1 cellular context compared by ENCODE assay signal in genomic region chr17:751269-752001, GRCh38.
A peak's percentile ranks its signal among the peaks of the same experiment; 100 is the strongest.
TF ChIP-seq lines count a peak whose summit lies in the region.

No MANE protein-coding gene starts in this region.

TF ChIP-seq in HepG2, 621 proteins besides CTCF, POLR2A, EP300 and RAD21:
- 0 out of 2 replicates have a peak, but pooled peaks have one; percentile 17 for TF ChIP-seq ZMAT3 (CRISPR knock-in tag; conservative IDR thresholded peaks at IDR 0.05)
- peak; percentile 83; the same call in 1 of the 2 replicates for TF ChIP-seq ZBTB10 (CRISPR knock-in tag; IDR thresholded peaks at IDR 0.05; ENCODE audit: borderline replicate concordance)
- 0 out of 2 replicates have a peak, but pooled peaks have one; percentile 35 for TF ChIP-seq KLF12 (CRISPR knock-in tag; IDR thresholded peaks at IDR 0.05; ENCODE audit: borderline replicate concordance)
- 0 out of 2 replicates have a peak, but pooled peaks have one; percentile 0 for TF ChIP-seq ZNF350 (CRISPR knock-in tag; IDR thresholded peaks at IDR 0.05; ENCODE audit: borderline replicate concordance, low read depth)
- 0 out of 2 replicates have a peak, but pooled peaks have one; percentile 20 for TF ChIP-seq ZNF704 (CRISPR knock-in tag; IDR thresholded peaks at IDR 0.05; ENCODE audit: borderline replicate concordance)
- TF ChIP-seq ZNF572 (CRISPR knock-in tag; IDR thresholded peaks at IDR 0.05), result peak; percentile 40; the same call in 1 of the 2 replicates
- TF ChIP-seq NKX3-1 (CRISPR knock-in tag; IDR thresholded peaks at IDR 0.05), result peak; percentile 24; the same call in 1 of the 2 replicates
- no peak for TF ChIP-seq GPN1 (CRISPR knock-in tag; IDR thresholded peaks at IDR 0.05; ENCODE audit: borderline replicate concordance)
- 0 out of 2 replicates have a peak, but pooled peaks have one; percentile 7 for TF ChIP-seq ZBTB43 (CRISPR knock-in tag; conservative IDR thresholded peaks at IDR 0.05)
- TF ChIP-seq SATB2 (CRISPR knock-in tag; IDR thresholded peaks at IDR 0.05), result peak; percentile 7; the same call in 1 of the 2 replicates
- TF ChIP-seq ZNF629 (CRISPR knock-in tag; conservative IDR thresholded peaks at IDR 0.05), result 0 out of 2 replicates have a peak, but pooled peaks have one; percentile 3
- TF ChIP-seq ZNF263 (CRISPR knock-in tag; IDR thresholded peaks at IDR 0.05), result peak; percentile 21; the same call in 1 of the 2 replicates
- TF ChIP-seq SRY (CRISPR knock-in tag; IDR thresholded peaks at IDR 0.05), result 0 out of 2 replicates have a peak, but pooled peaks have one; percentile 44
- TF ChIP-seq PBX3 (CRISPR knock-in tag; IDR thresholded peaks at IDR 0.05; ENCODE audit: borderline replicate concordance), result no peak
- TF ChIP-seq ZNF232 (CRISPR knock-in tag; IDR thresholded peaks at IDR 0.05; ENCODE audit: borderline replicate concordance), result 0 out of 2 replicates have a peak, but pooled peaks have one; percentile 20
- TF ChIP-seq ZNF468 (CRISPR knock-in tag; IDR thresholded peaks at IDR 0.05), result 0 out of 2 replicates have a peak, but pooled peaks have one; percentile 18
- peak; percentile 42 for TF ChIP-seq HOXD1 (CRISPR knock-in tag; IDR thresholded peaks at IDR 0.05)
- TF ChIP-seq ZFP90 (CRISPR knock-in tag; IDR thresholded peaks at IDR 0.05; ENCODE audit: borderline replicate concordance), result 0 out of 2 replicates have a peak, but pooled peaks have one; percentile 6
- no peak for TF ChIP-seq NR2C2 (CRISPR knock-in tag; IDR thresholded peaks at IDR 0.05; ENCODE audit: borderline replicate concordance)
- TF ChIP-seq DMAP1 (CRISPR knock-in tag; IDR thresholded peaks at IDR 0.05), result 0 out of 2 replicates have a peak, but pooled peaks have one; percentile 8
- no peak for TF ChIP-seq PRDM10 (CRISPR knock-in tag; IDR thresholded peaks at IDR 0.05; ENCODE audit: low read depth)
- TF ChIP-seq CERS6 (CRISPR knock-in tag; IDR thresholded peaks at IDR 0.05), result no peak
- TF ChIP-seq ZSCAN30 (CRISPR knock-in tag; IDR thresholded peaks at IDR 0.05), result no peak
- TF ChIP-seq IRF9 (CRISPR knock-in tag; IDR thresholded peaks at IDR 0.05; ENCODE audit: borderline replicate concordance), result peak; percentile 8; the same call in 1 of the 2 replicates
- no peak for TF ChIP-seq CCDC6 (CRISPR knock-in tag; IDR thresholded peaks at IDR 0.05)
- TF ChIP-seq TEF (CRISPR knock-in tag; IDR thresholded peaks at IDR 0.05), result peak; percentile 11; the same call in 1 of the 2 replicates
- 0 out of 2 replicates have a peak, but pooled peaks have one; percentile 6 for TF ChIP-seq ZNF557 (CRISPR knock-in tag; IDR thresholded peaks at IDR 0.05)
- TF ChIP-seq ZNF367 (CRISPR knock-in tag; IDR thresholded peaks at IDR 0.05; ENCODE audit: borderline replicate concordance), result 0 out of 2 replicates have a peak, but pooled peaks have one; percentile 13
- peak; percentile 98; the same call in 1 of the 2 replicates for TF ChIP-seq ZNF777 (CRISPR knock-in tag; IDR thresholded peaks at IDR 0.05)
- TF ChIP-seq ETV5 (CRISPR knock-in tag; IDR thresholded peaks at IDR 0.05; ENCODE audit: borderline replicate concordance), result peak; percentile 12; the same call in 1 of the 2 replicates
- TF ChIP-seq SRSF1 (optimal IDR thresholded peaks at IDR 0.05; ENCODE audit: low read depth, low read length), result peak; percentile 43
- 0 out of 2 replicates have a peak, but pooled peaks have one; percentile 8 for TF ChIP-seq ZFP41 (CRISPR knock-in tag; IDR thresholded peaks at IDR 0.05; ENCODE audit: borderline replicate concordance)
- TF ChIP-seq ZNF850 (CRISPR knock-in tag; conservative IDR thresholded peaks at IDR 0.05), result 0 out of 2 replicates have a peak, but pooled peaks have one; percentile 42
- 0 out of 2 replicates have a peak, but pooled peaks have one; percentile 9 for TF ChIP-seq MZF1 (CRISPR knock-in tag; IDR thresholded peaks at IDR 0.05; ENCODE audit: borderline replicate concordance)
- TF ChIP-seq ZMAT5 (CRISPR knock-in tag; IDR thresholded peaks at IDR 0.05; ENCODE audit: borderline replicate concordance, low read depth), result no peak
- peak; percentile 54; the same call in 1 of the 2 replicates for TF ChIP-seq ZNF800 (CRISPR knock-in tag; IDR thresholded peaks at IDR 0.05)
- TF ChIP-seq ZNF362 (CRISPR knock-in tag; IDR thresholded peaks at IDR 0.05; ENCODE audit: borderline replicate concordance), result no peak
- TF ChIP-seq ZNF331 (CRISPR knock-in tag; IDR thresholded peaks at IDR 0.05), result no peak
- TF ChIP-seq ZNF652 (CRISPR knock-in tag; IDR thresholded peaks at IDR 0.05; ENCODE audit: borderline replicate concordance, low read depth), result no peak
